In genomic region chr16:12971216-12971615, GRCh38 we compare ENCODE assay signal across 10 cellular contexts.
DNase-seq lines count a peak whose midpoint lies in the region; TF ChIP-seq lines count a peak whose summit lies in the region.
"Had no signal": no experiment of that assay in that cellular context is flagged by ENCODE, and none has a peak within 500 bp of the region (broad histone marks: within the 10 kb centered on the region; RNA-seq: fewer than 3 reads in every experiment).

No MANE protein-coding gene starts in this region.

- no peak overlapping the region for H3K4me3 Mint-ChIP-seq in Caco-2 (ENCODE audit: unreplicated experiment)
- H3K4me3 Mint-ChIP-seq: T-helper 1 cell treated with Interleukin-12 subunit alpha and Interleukin-12 subunit beta and Interleukin-4 antibody, amounts not matched to agents 30 μg/mL and 1 μg/mL, for 36 hours had no signal

- H3K36me3 ChIP-seq in brain microvascular endothelial cell (replicated peaks): no peaks in the 10 kb centered on the region
- H3K36me3 ChIP-seq in Caco-2 (ENCODE audit: control insufficient read depth, insufficient read depth, low read length): no peaks in the 10 kb centered on the region

- H3K36me3 Mint-ChIP-seq in Caco-2 (ENCODE audit: insufficient read depth, unreplicated experiment): no peaks in the 10 kb centered on the region

- CTCF ChIA-PET in Caco-2 (lab: Charles Lee): no interaction called here

- no peak overlapping the region for H3K27ac Mint-ChIP-seq in Caco-2 (ENCODE audit: unreplicated experiment)
- H3K27ac Mint-ChIP-seq: T-helper 1 cell treated with Interleukin-12 subunit alpha and Interleukin-12 subunit beta and Interleukin-4 antibody, amounts not matched to agents 30 μg/mL and 1 μg/mL, for 36 hours had no signal

- no peaks in the 10 kb centered on the region for H3K27me3 ChIP-seq in brain microvascular endothelial cell (replicated peaks)
- no peaks in the 10 kb centered on the region for H3K27me3 ChIP-seq in Caco-2 (replicated peaks; ENCODE audit: control insufficient read depth, insufficient read depth, low read length)

- H3K27me3 Mint-ChIP-seq in Caco-2 (ENCODE audit: insufficient read depth, unreplicated experiment): no peaks in the 10 kb centered on the region

- no peak for TF ChIP-seq CTCF in brain microvascular endothelial cell (IDR thresholded peaks at IDR 0.05; ENCODE audit: low read depth, low read length, missing control alignments)
- no peak for TF ChIP-seq CTCF in Caco-2 (IDR thresholded peaks at IDR 0.05; ENCODE audit: insufficient read depth in 1 of 2, low read depth in 1 of 2, low read length in 1 of 2, severe bottlenecking in 1 of 2, unreplicated experiment in 1 of 2)

- intact Hi-C loops in Caco-2 (cut with micrococcal nuclease; ENCODE audit: unreplicated experiment): no loop called here

- H3K27ac ChIP-seq in brain microvascular endothelial cell: no peak overlapping the region

- BruUV-seq in Caco-2 (replicated peaks; lab: Mats Ljungman, UMichigan): no TSS peak

- in situ Hi-C loops in brain microvascular endothelial cell (cut with HindIII; ENCODE audit: low pct_ligation_motif_present, low sequenced_read_pairs): no loop called here

- H3K9me3 Mint-ChIP-seq in Caco-2 (ENCODE audit: unreplicated experiment): no peaks in the 10 kb centered on the region
- H3K9me3 Mint-ChIP-seq: T-helper 1 cell treated with Interleukin-12 subunit alpha and Interleukin-12 subunit beta and Interleukin-4 antibody, amounts not matched to agents 30 μg/mL and 1 μg/mL, for 36 hours had no signal

- DNase-seq in HK-2 (ENCODE audit: unreplicated experiment) (peak; percentile 84), NCI-H345 (lab: John Stamatoyannopoulos, UW) (peak; percentile 97), brain microvascular endothelial cell (peak; percentile 1), putamen (ENCODE audit: low spot score) (peak; percentile 88), Caco-2 (no peak), KG1 (lab: John Stamatoyannopoulos, UW) (no peak)
- no peak for DNase-seq in stimulated activated CD4-positive, alpha-beta T cell treated with anti-CD3 and anti-CD28 coated beads, Interleukin-4, amount 100 ng/mL, for 4 hours
- DNase-seq in activated CD8-positive, alpha-beta memory T cell treated with anti-CD3 and anti-CD28 coated beads, Interleukin-2, amount 50 U/mL, for 4 hours: no peak
- DNase-seq: stimulated activated CD4-positive, alpha-beta T cell treated with anti-CD3 and anti-CD28 coated beads, Interleukin-15, amount 100 ng/mL, for 24 hours had no signal

- H3K4me1 Mint-ChIP-seq in Caco-2 (ENCODE audit: low read depth, unreplicated experiment): no peaks in the 10 kb centered on the region

- POLR2A ChIA-PET in Caco-2 (lab: Charles Lee): no interaction called here

- H3K9me3 ChIP-seq in Caco-2: no peaks in the 10 kb centered on the region

- no peak overlapping the region for H3K4me3 ChIP-seq in brain microvascular endothelial cell (ENCODE audit: low read depth, low read length)
- no peak overlapping the region for H3K4me3 ChIP-seq in Caco-2 (ENCODE audit: low read depth, low read length)

- H3K4me1 ChIP-seq in Caco-2: no peaks in the 10 kb centered on the region

Comparison
In these comparisons a context has a peak if more than half of its experiments do, and no peak if none do; other contexts are left out.
1. DNase-seq: peak in HK-2 (single experiment), NCI-H345 (single experiment), brain microvascular endothelial cell (single experiment) and putamen (single experiment); none in Caco-2 (0 of 2), KG1 (single experiment), stimulated activated CD4-positive, alpha-beta T cell treated with anti-CD3 and anti-CD28 coated beads, Interleukin-4, amount 100 ng/mL, for 4 hours (0 of 2) and activated CD8-positive, alpha-beta memory T cell treated with anti-CD3 and anti-CD28 coated beads, Interleukin-2, amount 50 U/mL, for 4 hours (single experiment).